22 cellular contexts compared by ENCODE assay signal in genomic region chr1:171455967-171456366, GRCh38.
"Had no signal": no experiment of that assay in that cellular context is flagged by ENCODE, and none has a peak within 500 bp of the region (broad histone marks: within the 10 kb centered on the region; RNA-seq: fewer than 3 reads in every experiment).

No MANE protein-coding gene starts in this region.

- DNase-seq: effector memory CD8-positive, alpha-beta T cell; erythroblast; esophagus squamous epithelium; gastrocnemius medialis; kidney; mucosa of descending colon; naive B cell; right lobe of liver; small intestine; stimulated activated CD4-positive, alpha-beta T cell treated with anti-CD3 and anti-CD28 coated beads, Interleukin-15, amount 100 ng/mL, for 24 hours; stimulated activated CD4-positive, alpha-beta T cell treated with anti-CD3 and anti-CD28 coated beads, Interleukin-2, amount 100 ng/mL, for 48 hours; stimulated activated naive B cell treated with anti-CD40 and anti-IgM and Interleukin-4, amounts not matched to agents 10 μg/mL and 1 μg/mL and 100 μg/mL, for 72 hours; stimulated activated naive CD8-positive, alpha-beta T cell treated with anti-CD3 and anti-CD28 coated beads, Interleukin-15, amount 100 ng/mL, for 72 hours; thyroid gland; trophoblast cell had no signal

- H3K9ac ChIP-seq: parathyroid adenoma had no signal

- H3K4me1 ChIP-seq: esophagus squamous epithelium, gastrocnemius medialis, parathyroid adenoma, right lobe of liver, thyroid gland, vagina had no signal

- ATAC-seq: effector memory CD8-positive, alpha-beta T cell; gastrocnemius medialis; left lobe of liver; mucosa of descending colon; natural killer cell treated with Interleukin-12 subunit alpha and Interleukin-12 subunit beta and Interleukin-15 and Interleukin-18, amount 100 ng/mL, for 72 hours; right lobe of liver; stimulated activated naive B cell treated with anti-CD40 and anti-IgM and Interleukin-4, amounts not matched to agents 10 μg/mL and 1 μg/mL and 100 μg/mL, for 72 hours; stimulated activated naive CD8-positive, alpha-beta T cell treated with anti-CD3 and anti-CD28 coated beads, Interleukin-15, amount 100 ng/mL, for 72 hours had no signal

- H3K27me3 ChIP-seq: esophagus squamous epithelium, gastrocnemius medialis, neutrophil, right lobe of liver, thyroid gland, vagina had no signal

- H3K4me3 ChIP-seq: coronary artery, esophagus squamous epithelium, gastrocnemius medialis, lung, mucosa of descending colon, right lobe of liver, thyroid gland, vagina had no signal

- H3K9me3 ChIP-seq: esophagus squamous epithelium, gastrocnemius medialis, mucosa of descending colon, neutrophil, right lobe of liver, thyroid gland, vagina had no signal

- H3K79me2 ChIP-seq: parathyroid adenoma had no signal

- H3K27ac ChIP-seq: coronary artery, esophagus squamous epithelium, gastrocnemius medialis, neutrophil, parathyroid adenoma, right lobe of liver, thyroid gland, vagina had no signal

- H3K36me3 ChIP-seq: esophagus squamous epithelium, gastrocnemius medialis, neutrophil, right lobe of liver, thyroid gland, vagina had no signal

- H2AFZ ChIP-seq: parathyroid adenoma had no signal
